Comparison of ENCODE assay signal across 22 cellular contexts in genomic region chr1:101124405-101124804, GRCh38.
"Had no signal": no experiment of that assay in that cellular context is flagged by ENCODE, and none has a peak within 500 bp of the region (broad histone marks: within the 10 kb centered on the region; RNA-seq: fewer than 3 reads in every experiment).

No MANE protein-coding gene starts in this region.

- ATAC-seq: activated T-cell treated with anti-CD3 and anti-CD28 coated beads, Interleukin-2, amount 50 U/mL, for 72 hours; left lobe of liver; lower lobe of right lung; right cardiac atrium had no signal

- H3K4me3 Mint-ChIP-seq: activated CD4-positive, alpha-beta memory T cell treated with anti-CD3 and anti-CD28 coated beads for 36 hours; activated naive CD4-positive, alpha-beta T cell treated with anti-CD3 and anti-CD28 coated beads for 36 hours; brain; naive B cell; stimulated activated naive CD8-positive, alpha-beta T cell treated with anti-CD3 and anti-CD28 coated beads, Interleukin-15, Interleukin-2, amounts not matched to agents 100 ng/mL and 50 ng/mL, for 24 hours; T-helper 1 cell treated with Interleukin-12 subunit alpha and Interleukin-12 subunit beta and Interleukin-4 antibody, amounts not matched to agents 30 μg/mL and 1 μg/mL, for 36 hours had no signal

- H3K9me3 Mint-ChIP-seq: immature natural killer cell; stimulated activated naive CD8-positive, alpha-beta T cell treated with anti-CD3 and anti-CD28 coated beads, Interleukin-15, Interleukin-2, amounts not matched to agents 100 ng/mL and 50 ng/mL, for 24 hours had no signal

- DNase-seq: activated CD4-positive, alpha-beta memory T cell treated with anti-CD3 and anti-CD28 coated beads for 36 hours; activated CD4-positive, alpha-beta T cell treated with anti-CD3 and anti-CD28 coated beads for 48 hours; activated effector memory CD4-positive, alpha-beta T cell treated with Interleukin-2 at 50 U/mL for 16 hours; activated naive CD4-positive, alpha-beta T cell treated with anti-CD3 and anti-CD28 coated beads for 36 hours; activated T-cell treated with anti-CD3 and anti-CD28 coated beads, Interleukin-2, amount 50 U/mL, for 72 hours; aorta; caudate nucleus; dermis blood vessel endothelial cell; effector CD8-positive, alpha-beta T cell; foreskin melanocyte; immature natural killer cell; lower lobe of right lung; naive B cell; right cardiac atrium; stimulated activated CD4-positive, alpha-beta T cell treated with anti-CD3 and anti-CD28 coated beads, Interleukin-4, amount 100 ng/mL, for 4 hours; substantia nigra; thyroid gland had no signal

- H3K27ac Mint-ChIP-seq: activated CD4-positive, alpha-beta memory T cell treated with anti-CD3 and anti-CD28 coated beads for 36 hours; activated naive CD4-positive, alpha-beta T cell treated with anti-CD3 and anti-CD28 coated beads for 36 hours; brain; T-helper 1 cell treated with Interleukin-12 subunit alpha and Interleukin-12 subunit beta and Interleukin-4 antibody, amounts not matched to agents 30 μg/mL and 1 μg/mL, for 36 hours had no signal

- H3K27me3 ChIP-seq: hepatocyte, thyroid gland had no signal

- H3K27me3 Mint-ChIP-seq: activated CD4-positive, alpha-beta memory T cell treated with anti-CD3 and anti-CD28 coated beads for 36 hours; brain; naive B cell; stimulated activated naive CD8-positive, alpha-beta T cell treated with anti-CD3 and anti-CD28 coated beads, Interleukin-15, Interleukin-2, amounts not matched to agents 100 ng/mL and 50 ng/mL, for 24 hours had no signal

- H3K27ac ChIP-seq: hepatocyte, lower lobe of right lung, thyroid gland had no signal

- H3K9me3 ChIP-seq: lower lobe of right lung, thyroid gland had no signal

- H3K4me1 ChIP-seq: thyroid gland had no signal

- H3K36me3 Mint-ChIP-seq: brain, immature natural killer cell, naive B cell had no signal

- H3K4me3 ChIP-seq: hepatocyte, lower lobe of right lung, thyroid gland had no signal

- H3K36me3 ChIP-seq: lower lobe of right lung, thyroid gland had no signal
